ENCODE assay signal across 1 cellular context in the genomic region with DNA sequence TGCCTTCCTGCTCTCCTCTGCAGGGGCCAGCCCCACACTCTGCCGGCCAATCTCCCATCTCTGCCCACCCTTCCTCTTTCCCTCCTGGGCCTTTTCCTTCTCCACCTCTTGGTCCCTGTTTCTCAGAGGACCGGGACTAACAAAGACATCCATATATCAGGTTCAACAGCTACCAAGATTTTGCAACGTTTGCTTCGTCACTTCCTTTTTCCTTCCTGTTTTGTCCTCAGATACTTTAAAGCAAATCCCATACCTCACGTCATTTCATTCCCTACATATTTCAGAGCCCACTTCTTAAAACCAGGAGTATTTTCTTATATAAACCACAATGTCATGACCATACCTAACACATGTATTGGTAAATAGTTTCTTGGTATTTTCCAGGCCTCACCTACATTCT.
A peak's percentile ranks its signal among the peaks of the same experiment; 100 is the strongest.
TF ChIP-seq lines count a peak whose summit lies in the region.

No MANE protein-coding gene starts in this region.

TF ChIP-seq in K562, 482 proteins besides CTCF, POLR2A, EP300 and RAD21 (continued from another document):
- TF ChIP-seq, protein P1, sequence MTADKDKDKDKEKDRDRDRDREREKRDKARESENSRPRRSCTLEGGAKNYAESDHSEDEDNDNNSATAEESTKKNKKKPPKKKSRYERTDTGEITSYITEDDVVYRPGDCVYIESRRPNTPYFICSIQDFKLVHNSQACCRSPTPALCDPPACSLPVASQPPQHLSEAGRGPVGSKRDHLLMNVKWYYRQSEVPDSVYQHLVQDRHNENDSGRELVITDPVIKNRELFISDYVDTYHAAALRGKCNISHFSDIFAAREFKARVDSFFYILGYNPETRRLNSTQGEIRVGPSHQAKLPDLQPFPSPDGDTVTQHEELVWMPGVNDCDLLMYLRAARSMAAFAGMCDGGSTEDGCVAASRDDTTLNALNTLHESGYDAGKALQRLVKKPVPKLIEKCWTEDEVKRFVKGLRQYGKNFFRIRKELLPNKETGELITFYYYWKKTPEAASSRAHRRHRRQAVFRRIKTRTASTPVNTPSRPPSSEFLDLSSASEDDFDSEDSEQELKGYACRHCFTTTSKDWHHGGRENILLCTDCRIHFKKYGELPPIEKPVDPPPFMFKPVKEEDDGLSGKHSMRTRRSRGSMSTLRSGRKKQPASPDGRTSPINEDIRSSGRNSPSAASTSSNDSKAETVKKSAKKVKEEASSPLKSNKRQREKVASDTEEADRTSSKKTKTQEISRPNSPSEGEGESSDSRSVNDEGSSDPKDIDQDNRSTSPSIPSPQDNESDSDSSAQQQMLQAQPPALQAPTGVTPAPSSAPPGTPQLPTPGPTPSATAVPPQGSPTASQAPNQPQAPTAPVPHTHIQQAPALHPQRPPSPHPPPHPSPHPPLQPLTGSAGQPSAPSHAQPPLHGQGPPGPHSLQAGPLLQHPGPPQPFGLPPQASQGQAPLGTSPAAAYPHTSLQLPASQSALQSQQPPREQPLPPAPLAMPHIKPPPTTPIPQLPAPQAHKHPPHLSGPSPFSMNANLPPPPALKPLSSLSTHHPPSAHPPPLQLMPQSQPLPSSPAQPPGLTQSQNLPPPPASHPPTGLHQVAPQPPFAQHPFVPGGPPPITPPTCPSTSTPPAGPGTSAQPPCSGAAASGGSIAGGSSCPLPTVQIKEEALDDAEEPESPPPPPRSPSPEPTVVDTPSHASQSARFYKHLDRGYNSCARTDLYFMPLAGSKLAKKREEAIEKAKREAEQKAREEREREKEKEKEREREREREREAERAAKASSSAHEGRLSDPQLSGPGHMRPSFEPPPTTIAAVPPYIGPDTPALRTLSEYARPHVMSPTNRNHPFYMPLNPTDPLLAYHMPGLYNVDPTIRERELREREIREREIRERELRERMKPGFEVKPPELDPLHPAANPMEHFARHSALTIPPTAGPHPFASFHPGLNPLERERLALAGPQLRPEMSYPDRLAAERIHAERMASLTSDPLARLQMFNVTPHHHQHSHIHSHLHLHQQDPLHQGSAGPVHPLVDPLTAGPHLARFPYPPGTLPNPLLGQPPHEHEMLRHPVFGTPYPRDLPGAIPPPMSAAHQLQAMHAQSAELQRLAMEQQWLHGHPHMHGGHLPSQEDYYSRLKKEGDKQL (CRISPR knock-in tag; IDR thresholded peaks at IDR 0.05; ENCODE audit: borderline replicate concordance) = no peak
- peak; percentile 50 for TF ChIP-seq C11orf30 (IDR thresholded peaks at IDR 0.05; ENCODE audit: low read depth)
- TF ChIP-seq, protein P2, sequence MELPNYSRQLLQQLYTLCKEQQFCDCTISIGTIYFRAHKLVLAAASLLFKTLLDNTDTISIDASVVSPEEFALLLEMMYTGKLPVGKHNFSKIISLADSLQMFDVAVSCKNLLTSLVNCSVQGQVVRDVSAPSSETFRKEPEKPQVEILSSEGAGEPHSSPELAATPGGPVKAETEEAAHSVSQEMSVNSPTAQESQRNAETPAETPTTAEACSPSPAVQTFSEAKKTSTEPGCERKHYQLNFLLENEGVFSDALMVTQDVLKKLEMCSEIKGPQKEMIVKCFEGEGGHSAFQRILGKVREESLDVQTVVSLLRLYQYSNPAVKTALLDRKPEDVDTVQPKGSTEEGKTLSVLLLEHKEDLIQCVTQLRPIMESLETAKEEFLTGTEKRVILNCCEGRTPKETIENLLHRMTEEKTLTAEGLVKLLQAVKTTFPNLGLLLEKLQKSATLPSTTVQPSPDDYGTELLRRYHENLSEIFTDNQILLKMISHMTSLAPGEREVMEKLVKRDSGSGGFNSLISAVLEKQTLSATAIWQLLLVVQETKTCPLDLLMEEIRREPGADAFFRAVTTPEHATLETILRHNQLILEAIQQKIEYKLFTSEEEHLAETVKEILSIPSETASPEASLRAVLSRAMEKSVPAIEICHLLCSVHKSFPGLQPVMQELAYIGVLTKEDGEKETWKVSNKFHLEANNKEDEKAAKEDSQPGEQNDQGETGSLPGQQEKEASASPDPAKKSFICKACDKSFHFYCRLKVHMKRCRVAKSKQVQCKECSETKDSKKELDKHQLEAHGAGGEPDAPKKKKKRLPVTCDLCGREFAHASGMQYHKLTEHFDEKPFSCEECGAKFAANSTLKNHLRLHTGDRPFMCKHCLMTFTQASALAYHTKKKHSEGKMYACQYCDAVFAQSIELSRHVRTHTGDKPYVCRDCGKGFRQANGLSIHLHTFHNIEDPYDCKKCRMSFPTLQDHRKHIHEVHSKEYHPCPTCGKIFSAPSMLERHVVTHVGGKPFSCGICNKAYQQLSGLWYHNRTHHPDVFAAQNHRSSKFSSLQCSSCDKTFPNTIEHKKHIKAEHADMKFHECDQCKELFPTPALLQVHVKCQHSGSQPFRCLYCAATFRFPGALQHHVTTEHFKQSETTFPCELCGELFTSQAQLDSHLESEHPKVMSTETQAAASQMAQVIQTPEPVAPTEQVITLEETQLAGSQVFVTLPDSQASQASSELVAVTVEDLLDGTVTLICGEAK (IDR thresholded peaks at IDR 0.05) = peak; percentile 57; the same call in 1 of the 2 replicates
- TF ChIP-seq, protein P2 (CRISPR knock-in tag; IDR thresholded peaks at IDR 0.05) = no peak
- TF ChIP-seq ZNF785 (CRISPR knock-in tag; IDR thresholded peaks at IDR 0.05) = no peak
- no peak for TF ChIP-seq PML (IDR thresholded peaks at IDR 0.05; ENCODE audit: low read length)
- TF ChIP-seq, protein P3, sequence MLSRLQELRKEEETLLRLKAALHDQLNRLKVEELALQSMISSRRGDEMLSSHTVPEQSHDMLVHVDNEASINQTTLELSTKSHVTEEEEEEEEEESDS (CRISPR knock-in tag; IDR thresholded peaks at IDR 0.05) = no peak
- no peak for TF ChIP-seq FOXJ2 (tag; IDR thresholded peaks at IDR 0.05)
- no peak for TF ChIP-seq TAF15 (IDR thresholded peaks at IDR 0.05; ENCODE audit: low read depth, low read length)
- peak; percentile 22 to 45; a peak in 1 of 4 replicates for TF ChIP-seq TRIM24 (IDR thresholded peaks at IDR 0.05)
- no peak for TF ChIP-seq L3MBTL2 (IDR thresholded peaks at IDR 0.05)
- 0 out of 2 replicates have a peak, but pooled peaks have one; percentile 54 for TF ChIP-seq ZNF589 (CRISPR knock-in tag; IDR thresholded peaks at IDR 0.05; ENCODE audit: low read depth)
- no peak for TF ChIP-seq ZNF699 (CRISPR knock-in tag; IDR thresholded peaks at IDR 0.05; ENCODE audit: insufficient replicate concordance)
- no peak for TF ChIP-seq TFAM (CRISPR knock-in tag; conservative IDR thresholded peaks at IDR 0.05)
- TF ChIP-seq ZFX (CRISPR knock-in tag; IDR thresholded peaks at IDR 0.05) = no peak
- TF ChIP-seq DNMT1 (IDR thresholded peaks at IDR 0.05) = no peak
- TF ChIP-seq ZNF124 (CRISPR knock-in tag; IDR thresholded peaks at IDR 0.05) = no peak
- no peak for TF ChIP-seq HMGN3 (IDR thresholded peaks at IDR 0.05; ENCODE audit: borderline replicate concordance, extremely low read depth, insufficient read length, low read depth, low read length)
- TF ChIP-seq ZNF780A (CRISPR knock-in tag; IDR thresholded peaks at IDR 0.05) = no peak
- no peak for TF ChIP-seq ZNF75A (CRISPR knock-in tag; IDR thresholded peaks at IDR 0.05)
- 0 out of 2 replicates have a peak, but pooled peaks have one; percentile 54 for TF ChIP-seq CREM (IDR thresholded peaks at IDR 0.05; ENCODE audit: low read depth)
- no peak for TF ChIP-seq MIER1 (IDR thresholded peaks at IDR 0.05; ENCODE audit: low read depth)
- TF ChIP-seq CREB1 (IDR thresholded peaks at IDR 0.05) = no peak
- no peak for TF ChIP-seq CREB1 (CRISPR knock-in tag; IDR thresholded peaks at IDR 0.05)
- no peak for TF ChIP-seq CBX1 (IDR thresholded peaks at IDR 0.05; ENCODE audit: low read depth)
- no peak for TF ChIP-seq SNIP1 (IDR thresholded peaks at IDR 0.05; ENCODE audit: low read depth)
- 0 out of 2 replicates have a peak, but pooled peaks have one; percentile 14 for TF ChIP-seq SMARCA4 (IDR thresholded peaks at IDR 0.05)
- TF ChIP-seq RBM34 (IDR thresholded peaks at IDR 0.05; ENCODE audit: borderline replicate concordance, insufficient read depth, low read length) = no peak
- no peak for TF ChIP-seq ZNF23 (CRISPR knock-in tag; IDR thresholded peaks at IDR 0.05)
- TF ChIP-seq ZNF282 (CRISPR knock-in tag; IDR thresholded peaks at IDR 0.05) = no peak
- TF ChIP-seq SRSF1 (IDR thresholded peaks at IDR 0.05; ENCODE audit: low read depth, low read length) = no peak
- no peak for TF ChIP-seq E2F3 (CRISPR knock-in tag; IDR thresholded peaks at IDR 0.05)
- peak; percentile 49; the same call in 1 of the 2 replicates for TF ChIP-seq DPF2 (IDR thresholded peaks at IDR 0.05)
- TF ChIP-seq ETV1 (tag; conservative IDR thresholded peaks at IDR 0.05; ENCODE audit: low read depth) = 0 out of 2 replicates have a peak, but pooled peaks have one; percentile 36
- TF ChIP-seq TAF7 (tag; IDR thresholded peaks at IDR 0.05) = no peak
- no peak for TF ChIP-seq ZNF197 (CRISPR knock-in tag; IDR thresholded peaks at IDR 0.05; ENCODE audit: low read depth)
- 0 out of 2 replicates have a peak, but pooled peaks have one; percentile 11 for TF ChIP-seq RB1 (IDR thresholded peaks at IDR 0.05; ENCODE audit: low read depth)
- no peak for TF ChIP-seq TARDBP (IDR thresholded peaks at IDR 0.05)
- TF ChIP-seq MTF1 (CRISPR knock-in tag; IDR thresholded peaks at IDR 0.05; ENCODE audit: borderline replicate concordance) = no peak
- no peak for TF ChIP-seq CAMTA2 (CRISPR knock-in tag; conservative IDR thresholded peaks at IDR 0.05)
- TF ChIP-seq RBM17 (IDR thresholded peaks at IDR 0.05; ENCODE audit: borderline replicate concordance, low read depth, low read length) = no peak
- TF ChIP-seq, protein P4, sequence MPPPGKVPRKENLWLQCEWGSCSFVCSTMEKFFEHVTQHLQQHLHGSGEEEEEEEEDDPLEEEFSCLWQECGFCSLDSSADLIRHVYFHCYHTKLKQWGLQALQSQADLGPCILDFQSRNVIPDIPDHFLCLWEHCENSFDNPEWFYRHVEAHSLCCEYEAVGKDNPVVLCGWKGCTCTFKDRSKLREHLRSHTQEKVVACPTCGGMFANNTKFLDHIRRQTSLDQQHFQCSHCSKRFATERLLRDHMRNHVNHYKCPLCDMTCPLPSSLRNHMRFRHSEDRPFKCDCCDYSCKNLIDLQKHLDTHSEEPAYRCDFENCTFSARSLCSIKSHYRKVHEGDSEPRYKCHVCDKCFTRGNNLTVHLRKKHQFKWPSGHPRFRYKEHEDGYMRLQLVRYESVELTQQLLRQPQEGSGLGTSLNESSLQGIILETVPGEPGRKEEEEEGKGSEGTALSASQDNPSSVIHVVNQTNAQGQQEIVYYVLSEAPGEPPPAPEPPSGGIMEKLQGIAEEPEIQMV (tag; conservative IDR thresholded peaks at IDR 0.05; ENCODE audit: low read depth) = no peak
- TF ChIP-seq, protein P5, sequence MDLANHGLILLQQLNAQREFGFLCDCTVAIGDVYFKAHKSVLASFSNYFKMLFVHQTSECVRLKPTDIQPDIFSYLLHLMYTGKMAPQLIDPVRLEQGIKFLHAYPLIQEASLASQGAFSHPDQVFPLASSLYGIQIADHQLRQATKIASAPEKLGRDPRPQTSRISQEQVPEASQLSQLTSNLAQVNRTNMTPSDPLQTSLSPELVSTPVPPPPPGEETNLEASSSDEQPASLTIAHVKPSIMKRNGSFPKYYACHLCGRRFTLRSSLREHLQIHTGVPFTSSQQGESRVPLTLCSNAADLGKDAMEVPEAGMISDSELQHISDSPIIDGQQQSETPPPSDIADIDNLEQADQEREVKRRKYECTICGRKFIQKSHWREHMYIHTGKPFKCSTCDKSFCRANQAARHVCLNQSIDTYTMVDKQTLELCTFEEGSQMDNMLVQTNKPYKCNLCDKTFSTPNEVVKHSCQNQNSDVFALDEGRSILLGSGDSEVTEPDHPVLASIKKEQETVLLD (IDR thresholded peaks at IDR 0.05) = no peak
- no peak for TF ChIP-seq NBN (IDR thresholded peaks at IDR 0.05; ENCODE audit: low read depth)
TF ChIP-seq in K562: peak in this region for 23.
